1 cellular context compared by ENCODE assay signal in the genomic region with DNA sequence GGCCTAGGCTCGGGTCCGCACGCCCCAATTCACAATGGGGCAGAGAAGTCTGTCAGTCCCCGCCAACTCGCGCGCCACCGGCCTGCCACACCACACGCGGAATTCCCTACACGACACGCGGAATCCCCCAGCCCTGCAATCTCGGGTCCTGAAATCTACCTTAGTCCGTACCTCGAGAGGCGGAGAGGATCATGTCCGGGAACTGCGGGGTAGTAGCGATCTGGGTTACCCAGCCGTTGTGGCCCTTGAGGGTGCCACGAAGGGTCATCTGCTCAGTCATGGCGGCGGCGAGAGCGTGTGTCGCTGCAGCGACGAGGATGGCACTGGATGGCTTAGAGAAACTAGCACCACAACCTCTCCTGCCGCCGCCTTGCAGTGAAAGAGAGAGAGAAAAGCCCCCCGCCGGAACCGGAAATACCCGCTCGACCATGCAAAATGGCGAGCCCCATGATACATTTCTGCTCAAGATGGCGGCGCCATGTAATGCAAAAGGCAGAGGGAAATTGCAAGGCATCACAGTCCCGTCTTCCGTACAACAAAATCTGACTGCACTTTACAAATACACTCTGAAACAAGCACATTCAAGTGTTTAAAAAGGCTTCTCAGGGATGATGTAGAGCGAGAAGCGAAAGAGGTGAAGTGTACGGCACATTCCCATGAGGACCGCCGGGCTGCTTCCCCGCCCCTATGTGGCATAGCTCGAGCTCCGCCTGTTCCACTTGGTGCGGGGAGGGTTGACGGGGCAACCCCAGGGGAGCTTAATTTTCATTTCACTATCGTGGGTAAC.
TF ChIP-seq lines count a peak whose summit lies in the region.

TSS of gene RACK1 (minus strand) at position 386 of the 787 bp plus-strand sequence. CDS start at position 280, 106 bp downstream.

TF ChIP-seq in HepG2, 621 proteins besides CTCF, POLR2A, EP300 and RAD21 (continued from another document and continues in another):
- TF ChIP-seq, protein P1, sequence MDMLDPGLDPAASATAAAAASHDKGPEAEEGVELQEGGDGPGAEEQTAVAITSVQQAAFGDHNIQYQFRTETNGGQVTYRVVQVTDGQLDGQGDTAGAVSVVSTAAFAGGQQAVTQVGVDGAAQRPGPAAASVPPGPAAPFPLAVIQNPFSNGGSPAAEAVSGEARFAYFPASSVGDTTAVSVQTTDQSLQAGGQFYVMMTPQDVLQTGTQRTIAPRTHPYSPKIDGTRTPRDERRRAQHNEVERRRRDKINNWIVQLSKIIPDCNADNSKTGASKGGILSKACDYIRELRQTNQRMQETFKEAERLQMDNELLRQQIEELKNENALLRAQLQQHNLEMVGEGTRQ (IDR thresholded peaks at IDR 0.05; ENCODE audit: low read depth, low read length): no peak
- TF ChIP-seq, protein P1 (CRISPR knock-in tag; IDR thresholded peaks at IDR 0.05; ENCODE audit: borderline replicate concordance): no peak
- no peak for TF ChIP-seq HDAC6 (IDR thresholded peaks at IDR 0.05; ENCODE audit: low read depth, low read length)
- TF ChIP-seq SAFB2 (CRISPR knock-in tag; IDR thresholded peaks at IDR 0.05; ENCODE audit: borderline replicate concordance, low read depth): peak; percentile 55; the same call in 1 of the 2 replicates
- TF ChIP-seq ZSCAN25 (CRISPR knock-in tag; IDR thresholded peaks at IDR 0.05): peak; percentile 54; the same call in 1 of the 2 replicates
- TF ChIP-seq, protein P2, sequence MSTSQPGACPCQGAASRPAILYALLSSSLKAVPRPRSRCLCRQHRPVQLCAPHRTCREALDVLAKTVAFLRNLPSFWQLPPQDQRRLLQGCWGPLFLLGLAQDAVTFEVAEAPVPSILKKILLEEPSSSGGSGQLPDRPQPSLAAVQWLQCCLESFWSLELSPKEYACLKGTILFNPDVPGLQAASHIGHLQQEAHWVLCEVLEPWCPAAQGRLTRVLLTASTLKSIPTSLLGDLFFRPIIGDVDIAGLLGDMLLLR (CRISPR knock-in tag; IDR thresholded peaks at IDR 0.05): peak; percentile 76; the same call in 1 of the 2 replicates
- no peak for TF ChIP-seq ZFP90 (CRISPR knock-in tag; IDR thresholded peaks at IDR 0.05; ENCODE audit: borderline replicate concordance)
- no peak for TF ChIP-seq MIXL1 (CRISPR knock-in tag; IDR thresholded peaks at IDR 0.05)
- 0 out of 2 replicates have a peak, but pooled peaks have one; percentile 3 for TF ChIP-seq HNF4A (CRISPR knock-in tag; IDR thresholded peaks at IDR 0.05)
- TF ChIP-seq HOXA9 (CRISPR knock-in tag; IDR thresholded peaks at IDR 0.05; ENCODE audit: borderline replicate concordance): peak; percentile 76; the same call in 1 of the 2 replicates
- TF ChIP-seq PREB (CRISPR knock-in tag; IDR thresholded peaks at IDR 0.05): no peak
- peak; percentile 68 for TF ChIP-seq MED8 (CRISPR knock-in tag; IDR thresholded peaks at IDR 0.05; ENCODE audit: insufficient replicate concordance)
- TF ChIP-seq ZNF337 (CRISPR knock-in tag; IDR thresholded peaks at IDR 0.05; ENCODE audit: borderline replicate concordance, low read depth): no peak
- TF ChIP-seq FOXP1 (IDR thresholded peaks at IDR 0.05): no peak
- TF ChIP-seq FOXP1 (CRISPR knock-in tag; IDR thresholded peaks at IDR 0.05): no peak
- no peak for TF ChIP-seq EHMT2 (IDR thresholded peaks at IDR 0.05; ENCODE audit: borderline replicate concordance, low read depth, low read length)
- TF ChIP-seq ATM (IDR thresholded peaks at IDR 0.05; ENCODE audit: borderline replicate concordance): no peak
- TF ChIP-seq MLLT10 (CRISPR knock-in tag; IDR thresholded peaks at IDR 0.05): peak; percentile 58; the same call in 1 of the 2 replicates
- TF ChIP-seq HNF1A (IDR thresholded peaks at IDR 0.05; ENCODE audit: low read depth): no peak
- 0 out of 2 replicates have a peak, but pooled peaks have one; percentile 16 for TF ChIP-seq HNF1A (CRISPR knock-in tag; IDR thresholded peaks at IDR 0.05; ENCODE audit: borderline replicate concordance)
- TF ChIP-seq ZNF407 (CRISPR knock-in tag; IDR thresholded peaks at IDR 0.05; ENCODE audit: not compliant biosample characterization): peak; percentile 73
- TF ChIP-seq ZNF747 (CRISPR knock-in tag; IDR thresholded peaks at IDR 0.05; ENCODE audit: borderline replicate concordance): no peak
- no peak for TF ChIP-seq HMG20A (CRISPR knock-in tag; IDR thresholded peaks at IDR 0.05; ENCODE audit: borderline replicate concordance)
- TF ChIP-seq, protein P3, sequence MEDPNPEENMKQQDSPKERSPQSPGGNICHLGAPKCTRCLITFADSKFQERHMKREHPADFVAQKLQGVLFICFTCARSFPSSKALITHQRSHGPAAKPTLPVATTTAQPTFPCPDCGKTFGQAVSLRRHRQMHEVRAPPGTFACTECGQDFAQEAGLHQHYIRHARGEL (CRISPR knock-in tag; IDR thresholded peaks at IDR 0.05): no peak
- no peak for TF ChIP-seq NFYC (CRISPR knock-in tag; IDR thresholded peaks at IDR 0.05)
- no peak for TF ChIP-seq CHD4 (IDR thresholded peaks at IDR 0.05; ENCODE audit: borderline replicate concordance, low read length)
- TF ChIP-seq, protein P4, sequence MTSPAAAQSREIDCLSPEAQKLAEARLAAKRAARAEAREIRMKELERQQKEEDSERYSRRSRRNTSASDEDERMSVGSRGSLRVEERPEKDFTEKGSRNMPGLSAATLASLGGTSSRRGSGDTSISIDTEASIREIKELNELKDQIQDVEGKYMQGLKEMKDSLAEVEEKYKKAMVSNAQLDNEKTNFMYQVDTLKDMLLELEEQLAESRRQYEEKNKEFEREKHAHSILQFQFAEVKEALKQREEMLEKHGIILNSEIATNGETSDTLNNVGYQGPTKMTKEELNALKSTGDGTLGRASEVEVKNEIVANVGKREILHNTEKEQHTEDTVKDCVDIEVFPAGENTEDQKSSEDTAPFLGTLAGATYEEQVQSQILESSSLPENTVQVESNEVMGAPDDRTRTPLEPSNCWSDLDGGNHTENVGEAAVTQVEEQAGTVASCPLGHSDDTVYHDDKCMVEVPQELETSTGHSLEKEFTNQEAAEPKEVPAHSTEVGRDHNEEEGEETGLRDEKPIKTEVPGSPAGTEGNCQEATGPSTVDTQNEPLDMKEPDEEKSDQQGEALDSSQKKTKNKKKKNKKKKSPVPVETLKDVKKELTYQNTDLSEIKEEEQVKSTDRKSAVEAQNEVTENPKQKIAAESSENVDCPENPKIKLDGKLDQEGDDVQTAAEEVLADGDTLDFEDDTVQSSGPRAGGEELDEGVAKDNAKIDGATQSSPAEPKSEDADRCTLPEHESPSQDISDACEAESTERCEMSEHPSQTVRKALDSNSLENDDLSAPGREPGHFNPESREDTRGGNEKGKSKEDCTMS (CRISPR knock-in tag; conservative IDR thresholded peaks at IDR 0.05): no peak
- no peak for TF ChIP-seq ZNF713 (CRISPR knock-in tag; IDR thresholded peaks at IDR 0.05)
- TF ChIP-seq, protein P5, sequence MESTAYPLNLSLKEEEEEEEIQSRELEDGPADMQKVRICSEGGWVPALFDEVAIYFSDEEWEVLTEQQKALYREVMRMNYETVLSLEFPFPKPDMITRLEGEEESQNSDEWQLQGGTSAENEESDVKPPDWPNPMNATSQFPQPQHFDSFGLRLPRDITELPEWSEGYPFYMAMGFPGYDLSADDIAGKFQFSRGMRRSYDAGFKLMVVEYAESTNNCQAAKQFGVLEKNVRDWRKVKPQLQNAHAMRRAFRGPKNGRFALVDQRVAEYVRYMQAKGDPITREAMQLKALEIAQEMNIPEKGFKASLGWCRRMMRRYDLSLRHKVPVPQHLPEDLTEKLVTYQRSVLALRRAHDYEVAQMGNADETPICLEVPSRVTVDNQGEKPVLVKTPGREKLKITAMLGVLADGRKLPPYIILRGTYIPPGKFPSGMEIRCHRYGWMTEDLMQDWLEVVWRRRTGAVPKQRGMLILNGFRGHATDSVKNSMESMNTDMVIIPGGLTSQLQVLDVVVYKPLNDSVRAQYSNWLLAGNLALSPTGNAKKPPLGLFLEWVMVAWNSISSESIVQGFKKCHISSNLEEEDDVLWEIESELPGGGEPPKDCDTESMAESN (CRISPR knock-in tag; conservative IDR thresholded peaks at IDR 0.05): peak; percentile 85
- TF ChIP-seq ZNF746 (CRISPR knock-in tag; IDR thresholded peaks at IDR 0.05): no peak
- no peak for TF ChIP-seq SIX4 (CRISPR knock-in tag; IDR thresholded peaks at IDR 0.05)
- TF ChIP-seq CBX1 (IDR thresholded peaks at IDR 0.05; ENCODE audit: low read depth): peak; percentile 72
